In the genomic region with DNA sequence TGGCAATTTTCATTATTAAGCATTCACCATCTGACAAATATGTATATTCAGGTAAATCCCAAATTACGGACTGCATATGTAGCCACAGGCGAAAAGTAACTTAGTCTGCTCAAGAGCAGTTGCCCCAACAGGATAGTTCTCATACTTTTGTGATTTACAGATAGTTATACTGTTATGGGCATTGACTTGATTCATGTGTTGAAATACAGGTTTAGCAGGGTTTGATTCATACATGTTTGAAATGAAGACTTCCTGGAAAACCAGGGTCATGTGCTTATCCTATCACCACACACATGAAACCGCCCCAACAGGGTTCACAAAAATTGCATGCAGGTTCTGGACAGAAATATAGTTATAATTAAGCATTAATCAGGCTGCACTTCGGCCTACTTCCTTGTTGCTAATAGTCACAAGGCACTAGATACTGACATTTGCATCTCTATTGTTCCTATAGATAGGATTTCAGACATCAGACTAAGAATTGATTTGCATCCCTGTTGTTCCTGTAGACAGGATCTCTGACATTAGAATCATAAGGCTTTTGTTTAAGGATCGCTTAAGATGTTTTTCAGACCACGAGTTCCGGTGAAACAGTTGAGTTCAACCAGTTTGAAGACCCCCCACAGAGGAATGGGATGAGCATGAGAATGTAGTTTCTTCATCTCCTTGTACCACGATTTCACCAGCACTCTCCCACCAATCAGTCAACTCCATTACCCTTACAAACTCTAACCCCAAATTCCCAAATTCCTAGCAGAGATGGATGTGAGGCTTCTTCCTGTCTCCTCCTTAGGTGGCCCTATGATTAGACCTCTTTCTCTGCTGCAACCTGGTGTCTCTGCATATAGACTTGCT, we compare ENCODE assay signal across 10 cellular contexts. TPM values are rescaled to one million over a fixed set of nuclear protein-coding genes. Genes with fewer than 3 reads are reported as not detected.
A peak's percentile ranks its signal among the peaks of the same experiment; 100 is the strongest.
DNase-seq lines count a peak whose midpoint lies in the region; TF ChIP-seq lines count a peak whose summit lies in the region.
"Had no signal": no experiment of that assay in that cellular context is flagged by ENCODE, and none has a peak within 500 bp of the region (broad histone marks: within the 10 kb centered on the region; RNA-seq: fewer than 3 reads in every experiment).

No MANE protein-coding gene starts in this region.

- H3K36me3 ChIP-seq in Karpas-422 (ENCODE audit: insufficient read depth, low read length): no peaks in the 10 kb centered on the region
- H3K36me3 ChIP-seq: lower lobe of right lung had no signal

- H3K9me2 ChIP-seq in Karpas-422 (replicated peaks; ENCODE audit: insufficient read depth, low read length): no peaks in the 10 kb centered on the region

- no peaks in the 10 kb centered on the region for H3K27me3 Mint-ChIP-seq in MCF 10A (ENCODE audit: insufficient read depth, unreplicated experiment)
- H3K27me3 Mint-ChIP-seq in neural crest cell (ENCODE audit: low read depth): no peaks in the 10 kb centered on the region

- DNase-seq in ELF-1 (ENCODE audit: low read depth, low spot score) (peak; percentile 62), Karpas-422 (peak; percentile 85), MCF 10A (ENCODE audit: unreplicated experiment) (peak; percentile 30), neural crest cell (ENCODE audit: low read depth, low spot score) (no peak), middle frontal gyrus (ENCODE audit: extremely low spot score, low spot score) (no peak), OCI-M1 (lab: John Stamatoyannopoulos, UW) (no peak), DMS 273 treated with DMSO at 0.1 percent for 48 hours (lab: John Stamatoyannopoulos, UW) (no peak)
- no peak for DNase-seq in activated CD8-positive, alpha-beta memory T cell treated with anti-CD3 and anti-CD28 coated beads, Interleukin-2, amount 50 U/mL, for 4 hours
- DNase-seq: lower lobe of right lung, NCI-H2029 treated with DMSO at 0.1 percent for 48 hours had no signal

- peak overlapping the region; percentile 96 for H3K4me2 ChIP-seq in Karpas-422 (ENCODE audit: low read depth, low read length, poor library complexity, severe bottlenecking)

- no peaks in the 10 kb centered on the region for H3K27me3 ChIP-seq in Karpas-422 (ENCODE audit: low read length)

- peaks cover 33% of the 10 kb centered on the region for H3K4me1 ChIP-seq in Karpas-422 (ENCODE audit: low read length)

- peak overlapping the region; percentile 81 for H3K4me3 ChIP-seq in Karpas-422 (ENCODE audit: low read length)

- POLR2A ChIA-PET in MCF 10A (lab: Yijun Ruan, JAX): interaction anchor here (4.0 kb wide), 1 partner anchor 19 kb away, joined by 61 read pairs; a partner anchor contains a TSS

- H3K79me2 ChIP-seq in Karpas-422 (ENCODE audit: low read length): peaks cover 41% of the 10 kb centered on the region

- H3K27ac Mint-ChIP-seq in MCF 10A (ENCODE audit: low read depth, unreplicated experiment) (no peak overlapping the region), neural crest cell (ENCODE audit: unreplicated experiment) (no peak overlapping the region)

- no peak overlapping the region for H2AFZ ChIP-seq in Karpas-422 (ENCODE audit: low read length)

- H3K36me3 Mint-ChIP-seq in MCF 10A (ENCODE audit: insufficient read depth, unreplicated experiment) (no peaks in the 10 kb centered on the region), neural crest cell (ENCODE audit: low read depth) (no peaks in the 10 kb centered on the region)

- no peaks in the 10 kb centered on the region for H3K9me3 ChIP-seq in Karpas-422 (ENCODE audit: low read length)
- H3K9me3 ChIP-seq: lower lobe of right lung had no signal

- intact Hi-C loops in MCF 10A (cut with micrococcal nuclease): loop anchor here (5.0 kb wide), 1 partner anchor 87 kb away; no protein-coding TSS in a partner anchor

- H3K4me1 Mint-ChIP-seq in MCF 10A (ENCODE audit: insufficient read depth, unreplicated experiment): no peaks in the 10 kb centered on the region
- peaks cover 28% of the 10 kb centered on the region for H3K4me1 Mint-ChIP-seq in neural crest cell

- CTCF ChIA-PET in MCF 10A (lab: Yijun Ruan, JAX): interaction anchor here (0.6 to 3.2 kb wide), 2 partner anchors 9 to 76 kb away, joined by 3 to 33 read pairs; no protein-coding TSS in a partner anchor

- H4K20me1 ChIP-seq in Karpas-422 (ENCODE audit: insufficient read depth, low read depth, low read length): no peaks in the 10 kb centered on the region

- peak overlapping the region; percentile 80 for H3K9ac ChIP-seq in Karpas-422 (ENCODE audit: low read length)

- H3K9me3 Mint-ChIP-seq in MCF 10A (ENCODE audit: unreplicated experiment) (no peaks in the 10 kb centered on the region), neural crest cell (no peaks in the 10 kb centered on the region)

- H3K27ac ChIP-seq in Karpas-422 (ENCODE audit: low read length): peak overlapping the region; percentile 93

- BruUV-seq in MCF 10A (replicated peaks; lab: Mats Ljungman, UMichigan): no TSS peak

- H3K4me3 Mint-ChIP-seq in MCF 10A (ENCODE audit: unreplicated experiment) (no peak overlapping the region), neural crest cell (peak overlapping the region; percentile 83)

- TF ChIP-seq CTCF in MCF 10A (IDR thresholded peaks at IDR 0.05; ENCODE audit: unreplicated experiment): no peak
- TF ChIP-seq CTCF in neural crest cell (conservative IDR thresholded peaks at IDR 0.05): no peak

RNA-seq across cellular contexts. Expression of a gene that starts 2.0 kb away (rescaled TPM):
- total RNA-seq in Karpas-422 (2014; rRNA removed; shearing (Covaris generic); ENCODE audit: low replicate concordance): 8.4 and 13.9 TPM in 2 replicates
- total RNA-seq in MCF 10A (2022): 13.8 and 15.7 TPM in 2 replicates
- 19.6 and 20.2 TPM in 2 replicates for total RNA-seq in neural crest cell

RNA-seq across cellular contexts. Expression of a gene that starts 19.1 kb away (rescaled TPM):
- 0.41 and 1.8 TPM in 2 replicates for total RNA-seq in Karpas-422 (2014; rRNA removed; shearing (Covaris generic); ENCODE audit: low replicate concordance)
- 2.6 and 3.3 TPM in 2 replicates for total RNA-seq in MCF 10A (2022)
- total RNA-seq in neural crest cell: 4.9 and 5.8 TPM in 2 replicates

RNA-seq across cellular contexts. Expression of a gene that starts 50.1 kb away (rescaled TPM):
- 20.7 and 20.8 TPM in 2 replicates for total RNA-seq in Karpas-422 (2014; rRNA removed; shearing (Covaris generic); ENCODE audit: low replicate concordance)
- total RNA-seq in MCF 10A (2022): 43.9 and 46.4 TPM in 2 replicates
- 31.8 TPM in 2 replicates for total RNA-seq in neural crest cell

RNA-seq across cellular contexts. Expression of a gene that starts 54.7 kb away (rescaled TPM):
- total RNA-seq in Karpas-422 (2014; rRNA removed; shearing (Covaris generic); ENCODE audit: low replicate concordance): 4.4 and 8.7 TPM in 2 replicates
- total RNA-seq in MCF 10A (2022) (5.6 and 6.7 TPM in 2 replicates), neural crest cell (16.2 and 17.1 TPM in 2 replicates)

Comparison
In these comparisons a context has a peak if more than half of its experiments do, and no peak if none do; other contexts are left out.
1. DNase-seq: peak in ELF-1 (single experiment), Karpas-422 (single experiment) and MCF 10A (single experiment); none in neural crest cell (single experiment), middle frontal gyrus (single experiment), OCI-M1 (single experiment), activated CD8-positive, alpha-beta memory T cell treated with anti-CD3 and anti-CD28 coated beads, Interleukin-2, amount 50 U/mL, for 4 hours (single experiment) and DMS 273 treated with DMSO at 0.1 percent for 48 hours (single experiment).